ENCODE assay signal across 8 cellular contexts in genomic region chr11:15258433-15259350, GRCh38.
DNase-seq lines count a peak whose midpoint lies in the region; TF ChIP-seq lines count a peak whose summit lies in the region.

No MANE protein-coding gene starts in this region.

- TF ChIP-seq CTCF in HFF-Myc (IDR thresholded peaks at IDR 0.05; ENCODE audit: low read depth, low read length, missing control alignments) (peak; percentile 3), fibroblast of lung (conservative IDR thresholded peaks at IDR 0.05 in 1 of 2, IDR thresholded peaks at IDR 0.05 in 1 of 2; ENCODE audit: low read depth in 1 of 2, low read length in 2 of 2) (peak in 1 of 2 donors; percentile 51), CD14-positive monocyte (IDR thresholded peaks at IDR 0.05) (no peak)

- in situ Hi-C loops in Caki2 (cut with HindIII; ENCODE audit: low pct_unique_long_range_greater_than_20kb, low sequenced_read_pairs), result no loop called here

- no peaks in the 10 kb centered on the region for H3K36me3 Mint-ChIP-seq in CD14-positive monocyte

- H3K4me3 Mint-ChIP-seq in CD14-positive monocyte, result no peak overlapping the region

- no peak overlapping the region for H2AFZ ChIP-seq in fibroblast of lung (ENCODE audit: low read length)

- no peaks in the 10 kb centered on the region for H4K20me1 ChIP-seq in fibroblast of lung (ENCODE audit: control insufficient read depth, extremely low read depth, insufficient read depth, low read length)

- H3K27me3 ChIP-seq in fibroblast of lung (ENCODE audit: control insufficient read depth, insufficient read depth, low read length), result no peaks in the 10 kb centered on the region
- H3K27me3 ChIP-seq in MG63, result no peaks in the 10 kb centered on the region

- H3K27me3 Mint-ChIP-seq in CD14-positive monocyte (ENCODE audit: low read depth in 3 of 3), result peaks cover 0 to 5% (median 3%) of the 10 kb centered on the region in 3 donors

- DNase-seq in Caki2 (ENCODE audit: low read depth) (peak; percentile 51), HFF-Myc (ENCODE audit: extremely low read depth, low read depth) (no peak), NCI-H345 treated with DMSO at 0.1 percent for 48 hours (lab: John Stamatoyannopoulos, UW; ENCODE audit: unreplicated experiment) (peak; percentile 42), fibroblast of lung (ENCODE audit: low read depth in 2 of 2) (peak; percentile 42 to 66), superior temporal gyrus (ENCODE audit: extremely low spot score) (peak; percentile 70), MG63 (no peak), cardiac septum (ENCODE audit: low spot score) (no peak), CD14-positive monocyte (ENCODE audit: low spot score) (no peak)

- H3K4me3 ChIP-seq in HFF-Myc (replicated peaks; ENCODE audit: low read depth, low read length), result no peak overlapping the region
- H3K4me3 ChIP-seq in fibroblast of lung (replicated peaks in 1 of 4; ENCODE audit: control extremely low read depth in 1 of 4, insufficient read depth in 1 of 4, low read depth in 3 of 4, low read length in 4 of 4), result no peak overlapping the region
- H3K4me3 ChIP-seq in MG63, result no peak overlapping the region

- no peaks in the 10 kb centered on the region for H3K4me1 ChIP-seq in fibroblast of lung (ENCODE audit: control insufficient read depth, extremely low read depth, insufficient read depth, low read length)

- no peak overlapping the region for H3K27ac Mint-ChIP-seq in CD14-positive monocyte

- H3K36me3 ChIP-seq in fibroblast of lung (ENCODE audit: control insufficient read depth, insufficient read depth, low read length) (no peaks in the 10 kb centered on the region), MG63 (no peaks in the 10 kb centered on the region)

- no peaks in the 10 kb centered on the region for H3K79me2 ChIP-seq in fibroblast of lung (ENCODE audit: control insufficient read depth, insufficient read depth, low read length)

- H3K4me1 Mint-ChIP-seq in CD14-positive monocyte, result no peaks in the 10 kb centered on the region

- intact Hi-C loops in cardiac septum (cut with DNase I), result no loop called here
- intact Hi-C loops in CD14-positive monocyte (cut with micrococcal nuclease), result no loop called here

- H3K9me3 ChIP-seq in fibroblast of lung (ENCODE audit: control insufficient read depth, insufficient read depth, low read depth, low read length), result no peaks in the 10 kb centered on the region
- no peaks in the 10 kb centered on the region for H3K9me3 ChIP-seq in MG63

- no peak overlapping the region for H3K9ac ChIP-seq in fibroblast of lung (ENCODE audit: insufficient read depth, low read length)

- H3K27ac ChIP-seq in fibroblast of lung (ENCODE audit: insufficient read depth, low read length), result no peak overlapping the region

- peaks cover 0 to 2% (median 0%) of the 10 kb centered on the region in 7 donors for H3K9me3 Mint-ChIP-seq in CD14-positive monocyte

- H3K4me2 ChIP-seq in fibroblast of lung (ENCODE audit: extremely low read depth, insufficient read depth, low read length), result no peak overlapping the region

Comparison
In these comparisons a context has a peak if more than half of its experiments do, and no peak if none do; other contexts are left out.
1. DNase-seq: peak in Caki2 (single experiment), NCI-H345 treated with DMSO at 0.1 percent for 48 hours (single experiment), fibroblast of lung (2 of 2) and superior temporal gyrus (single experiment); none in HFF-Myc (single experiment), MG63 (single experiment), cardiac septum (single experiment) and CD14-positive monocyte (single experiment).